Comparison of ENCODE assay signal across 8 cellular contexts in the genomic region with DNA sequence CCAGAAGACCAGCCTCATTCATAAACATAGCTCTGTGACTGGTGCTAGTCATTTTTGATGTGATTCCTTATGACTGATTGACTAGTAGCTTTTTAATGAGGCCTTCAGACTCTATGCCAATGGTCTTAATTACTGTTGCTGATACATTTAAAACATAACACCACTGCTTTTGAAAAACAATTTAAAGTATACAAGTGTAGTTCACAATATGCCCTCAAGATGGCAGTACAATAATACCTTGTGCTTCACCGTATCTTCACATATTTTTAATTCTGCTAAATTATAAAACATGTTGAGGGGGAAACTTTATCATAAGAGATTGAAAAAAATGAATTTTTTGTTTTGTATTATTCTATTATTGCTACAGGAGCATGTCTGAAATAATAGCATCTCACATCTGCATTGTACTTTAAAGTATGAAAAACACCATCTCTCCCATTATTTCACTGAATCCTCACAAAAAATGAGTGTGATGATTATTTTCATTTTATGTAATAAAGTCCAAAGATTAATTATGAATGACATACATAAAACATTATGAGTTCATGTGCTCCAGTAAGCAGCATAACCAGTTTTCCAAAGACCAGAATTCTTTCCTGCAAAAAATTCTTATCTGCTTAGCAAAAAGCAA. TPM values are rescaled to one million over a fixed set of nuclear protein-coding genes. Genes with fewer than 3 reads are reported as not detected.
DNase-seq lines count a peak whose midpoint lies in the region; ATAC-seq, FAIRE-seq and TF ChIP-seq lines count a peak whose summit lies in the region.

No MANE protein-coding gene starts in this region.

- H3K4me1 ChIP-seq in A549 (no peaks in the 10 kb centered on the region), neuronal stem cell (ENCODE audit: control insufficient read depth in 2 of 2, insufficient read depth in 1 of 2, low read depth in 1 of 2, low read length in 2 of 2) (peaks cover 0 to 5% of the 10 kb centered on the region in 2 donors)

- no peak overlapping the region for H3K14ac ChIP-seq in neuronal stem cell (ENCODE audit: low read length)

- POLR2A ChIA-PET in A549 (lab: Yijun Ruan, JAX), result no interaction called here
- POLR2A ChIA-PET in GM10248 (lab: Yijun Ruan, JAX), result no interaction called here

- no peaks in the 10 kb centered on the region for H3K79me1 ChIP-seq in neuronal stem cell (ENCODE audit: low read depth, low read length)

- CTCF ChIA-PET in A549 (lab: Yijun Ruan, JAX), result interaction anchor here (0.5 to 5.8 kb wide), 27 partner anchors 9 to 847 kb away, joined by 3 to 54 read pairs (median 4); partner anchors contain the start of gene ADAMTS6
- CTCF ChIA-PET in GM10248 (lab: Yijun Ruan, JAX), result interaction anchor here (0.6 to 4.4 kb wide), 24 partner anchors 8 to 848 kb away, joined by 3 to 64 read pairs (median 4); no protein-coding TSS in a partner anchor

- peak in 1 of 2 experiments; percentile 40; a peak in 1 of 6 replicates for ATAC-seq in A549
- no peak for ATAC-seq in HG02852 (IDR thresholded peaks at IDR 0.05; ENCODE audit: unreplicated experiment)
- ATAC-seq in GM21423 (IDR thresholded peaks at IDR 0.05; ENCODE audit: unreplicated experiment), result no peak

- no peak overlapping the region for H2BK5ac ChIP-seq in neuronal stem cell (ENCODE audit: low read length)

- H2BK15ac ChIP-seq in neuronal stem cell (ENCODE audit: low read length), result no peak overlapping the region

- no peak overlapping the region for H3K4ac ChIP-seq in neuronal stem cell (ENCODE audit: low read length)

- FAIRE-seq in A549 (lab: Jason Lieb, UNC) (peak; percentile 92), endometrium (lab: Jason Lieb, UNC) (peak; percentile 93)

- no peak overlapping the region for H2AFZ ChIP-seq in neuronal stem cell (ENCODE audit: low read length)

- H3K18ac ChIP-seq in neuronal stem cell (ENCODE audit: low read length), result no peak overlapping the region

- H4K8ac ChIP-seq in neuronal stem cell (ENCODE audit: low read depth, low read length), result no peak overlapping the region

- no peak for TF ChIP-seq EP300 in A549 (IDR thresholded peaks at IDR 0.05)

- H3K27ac ChIP-seq in A549 (no peak overlapping the region), neuronal stem cell (replicated peaks; ENCODE audit: low read length) (no peak overlapping the region)

- no peak overlapping the region for H2BK120ac ChIP-seq in neuronal stem cell (ENCODE audit: low read depth, low read length)

- TF ChIP-seq CTCF in A549 (IDR thresholded peaks at IDR 0.05), result peak; percentile 88
- peak; percentile 83 for TF ChIP-seq CTCF in GM10248 (IDR thresholded peaks at IDR 0.05; ENCODE audit: control extremely low read depth, extremely low read depth, low read depth, missing control alignments)

- no peak overlapping the region for H3K9ac ChIP-seq in neuronal stem cell (ENCODE audit: low read depth, low read length, poor library complexity)

- 0% methylated on average over 1 of the region's 1 CpG for WGBS in A549 (ENCODE audit: missing lambda C conversion rate)
- no CpG with 5 or more reads among the region's 1 CpG for WGBS in neuronal stem cell (ENCODE audit: extremely low coverage in 2 of 2, insufficient read length in 2 of 2, insufficient replicate concordance in 1 of 2), 2 donors

- DNase-seq in A549 (ENCODE audit: low read depth in 1 of 2, low spot score in 1 of 2) (peak; percentile 7 to 23), GM10248 (ENCODE audit: extremely low spot score) (peak; percentile 15), NCI-H69 (lab: John Stamatoyannopoulos, UW) (peak; percentile 50), neuronal stem cell (ENCODE audit: low spot score) (peak; percentile 47), NCI-H2107 treated with DMSO at 0.1 percent for 48 hours (lab: John Stamatoyannopoulos, UW; ENCODE audit: unreplicated experiment) (no peak)

- H2BK12ac ChIP-seq in neuronal stem cell (ENCODE audit: low read length), result no peak overlapping the region

- no peak overlapping the region for H2AK5ac ChIP-seq in neuronal stem cell (ENCODE audit: low read depth, low read length)

- TF ChIP-seq POLR2A in A549 (IDR thresholded peaks at IDR 0.05; ENCODE audit: low read length), result no peak

- no peaks in the 10 kb centered on the region for H3K36me3 ChIP-seq in neuronal stem cell (replicated peaks in 1 of 2; ENCODE audit: control insufficient read depth in 2 of 2, insufficient read depth in 2 of 2, low read length in 2 of 2)

- H3K9me3 ChIP-seq in A549 (no peaks in the 10 kb centered on the region), neuronal stem cell (replicated peaks in 1 of 2; ENCODE audit: control insufficient read depth in 2 of 2, insufficient read depth in 1 of 2, low read depth in 1 of 2, low read length in 2 of 2) (no peaks in the 10 kb centered on the region)

- no peak overlapping the region for H3K4me2 ChIP-seq in A549
- H3K4me2 ChIP-seq in neuronal stem cell (ENCODE audit: insufficient read depth, low read length, poor library complexity, severe bottlenecking), result no peak overlapping the region

- peak; percentile 84 to 85 for TF ChIP-seq RAD21 in A549 (conservative IDR thresholded peaks at IDR 0.05 in 1 of 2, IDR thresholded peaks at IDR 0.05 in 1 of 2)

- no peak overlapping the region for H4K91ac ChIP-seq in neuronal stem cell (ENCODE audit: low read depth, low read length, poor library complexity)

- no peak overlapping the region for H3K23ac ChIP-seq in neuronal stem cell (ENCODE audit: low read depth, low read length, poor library complexity)

- no peaks in the 10 kb centered on the region for H3K27me3 ChIP-seq in neuronal stem cell (ENCODE audit: control insufficient read depth in 3 of 3, insufficient read depth in 3 of 3, low read depth in 1 of 3, low read length in 3 of 3)

- H3K4me3 ChIP-seq in A549, result no peak overlapping the region
- no peak overlapping the region for H3K4me3 ChIP-seq in neuronal stem cell (ENCODE audit: low read length in 2 of 2)

TF ChIP-seq in A549, 52 proteins besides CTCF, POLR2A, EP300 and RAD21:
- no peak for TF ChIP-seq HEYL (CRISPR knock-in tag; IDR thresholded peaks at IDR 0.05)
- TF ChIP-seq SMC3 (IDR thresholded peaks at IDR 0.05), result peak; percentile 81

RNA-seq across cellular contexts. Expression of gene SHISAL2B, which starts 55.1 kb away (rescaled TPM):
- polyA plus RNA-seq in A549 (2011; rRNA removed), result not detected in 2 replicates
- not detected in 2 replicates for polyA plus RNA-seq in A549 (2012; cell fraction: cytosol; rRNA removed)
- polyA plus RNA-seq in A549 (2012; cell fraction: nucleus; rRNA removed), result not detected in 2 replicates
- not detected in 3 replicates for polyA plus RNA-seq in A549 (2017; fragmentation: RNase III; extraction: RNeasy Plus Mini Kit Qiagen cat#74134 plus additional on column Dnase treatment)
- polyA minus RNA-seq in A549 (2011; rRNA and poly(A)+ RNA removed), result not detected in 2 replicates
- polyA plus RNA-seq in neuronal stem cell (2013, experiment 1 of 2), result 26.0 TPM
- 24.9 TPM for polyA plus RNA-seq in neuronal stem cell (2013, experiment 2 of 2)
